1 cellular context compared by ENCODE assay signal in genomic region chr19:45467456-45468158, GRCh38.
TF ChIP-seq lines count a peak whose summit lies in the region.

FOSB (plus strand) TSS chr19:45467996; CDS start chr19:45468587, 591 bp downstream.

TF ChIP-seq in K562, 482 proteins besides CTCF, POLR2A, EP300 and RAD21 (continued from another document and continues in another):
- TF ChIP-seq E2F4 (CRISPR knock-in tag; IDR thresholded peaks at IDR 0.05; ENCODE audit: low read depth) (no peak), ZNF75A (CRISPR knock-in tag; IDR thresholded peaks at IDR 0.05) (no peak), POLR3A (IDR thresholded peaks at IDR 0.05; ENCODE audit: borderline replicate concordance, extremely low read depth, insufficient read depth, insufficient read length) (no peak), EHMT2 (IDR thresholded peaks at IDR 0.05) (no peak), ZNF347 (CRISPR knock-in tag; IDR thresholded peaks at IDR 0.05; ENCODE audit: low read depth) (no peak), RFX5 (IDR thresholded peaks at IDR 0.05; ENCODE audit: low read depth, low read length) (peak; percentile 60; the same call in 1 of the 2 replicates), ZBTB7A (IDR thresholded peaks at IDR 0.05; ENCODE audit: borderline replicate concordance, control insufficient read depth, low read depth, low read length) (peak; percentile 96), SRSF7 (optimal IDR thresholded peaks at IDR 0.05; ENCODE audit: low read depth, low read length) (no peak), ZSCAN29 (IDR thresholded peaks at IDR 0.05) (no peak), TARDBP (IDR thresholded peaks at IDR 0.05) (peak; percentile 64; the same call in 1 of the 2 replicates), HOMEZ (CRISPR knock-in tag; IDR thresholded peaks at IDR 0.05) (no peak), NFIC (IDR thresholded peaks at IDR 0.05) (no peak), SNIP1 (IDR thresholded peaks at IDR 0.05; ENCODE audit: low read depth) (no peak), ZNF354B (CRISPR knock-in tag; IDR thresholded peaks at IDR 0.05) (no peak), FOXM1 (IDR thresholded peaks at IDR 0.05; ENCODE audit: low read depth) (no peak), FOXM1 (CRISPR knock-in tag; IDR thresholded peaks at IDR 0.05; ENCODE audit: low read depth) (no peak), ZBTB33 (CRISPR knock-in tag; IDR thresholded peaks at IDR 0.05) (no peak), IRF1 (CRISPR knock-in tag; IDR thresholded peaks at IDR 0.05; ENCODE audit: borderline replicate concordance) (no peak), SPI1 (IDR thresholded peaks at IDR 0.05; ENCODE audit: borderline replicate concordance, low read depth, low read length) (no peak), E2F3 (CRISPR knock-in tag; IDR thresholded peaks at IDR 0.05) (no peak), ZNF282 (CRISPR knock-in tag; IDR thresholded peaks at IDR 0.05) (no peak), HDAC6 (IDR thresholded peaks at IDR 0.05; ENCODE audit: low read depth, low read length) (no peak), TAF9B (IDR thresholded peaks at IDR 0.05; ENCODE audit: partially characterized antibody) (no peak), RNF219 (CRISPR knock-in tag; IDR thresholded peaks at IDR 0.05) (no peak), PCBP1 (IDR thresholded peaks at IDR 0.05; ENCODE audit: low read depth, low read length, poor library complexity, severe bottlenecking) (no peak), SAFB2 (IDR thresholded peaks at IDR 0.05; ENCODE audit: borderline replicate concordance, low read depth, low read length, severe bottlenecking) (no peak), HNRNPH1 (optimal IDR thresholded peaks at IDR 0.05; ENCODE audit: low read depth, low read length) (no peak), ZNF224 (CRISPR knock-in tag; IDR thresholded peaks at IDR 0.05) (no peak), FOS (IDR thresholded peaks at IDR 0.05; ENCODE audit: extremely low read depth, insufficient read length) (no peak), HDAC1 (IDR thresholded peaks at IDR 0.05) (peak; percentile 21 to 91; a peak in 3 of 4 replicates), THRB (CRISPR knock-in tag; conservative IDR thresholded peaks at IDR 0.05) (no peak), SIRT6 (IDR thresholded peaks at IDR 0.05; ENCODE audit: low read depth, low read length) (no peak), ZNF766 (CRISPR knock-in tag; conservative IDR thresholded peaks at IDR 0.05) (no peak), ADNP (tag; IDR thresholded peaks at IDR 0.05) (no peak), ZSCAN32 (CRISPR knock-in tag; IDR thresholded peaks at IDR 0.05) (no peak), STAT5A (IDR thresholded peaks at IDR 0.05; ENCODE audit: borderline replicate concordance, low read length) (no peak), POLR2AphosphoS5 (IDR thresholded peaks at IDR 0.05; ENCODE audit: control insufficient read depth, insufficient read depth, low read depth, low read length) (peak; percentile 89), SLC30A9 (CRISPR knock-in tag; IDR thresholded peaks at IDR 0.05) (no peak), XRCC5 (IDR thresholded peaks at IDR 0.05; ENCODE audit: low read depth, low read length) (no peak), TBP (optimal IDR thresholded peaks at IDR 0.05; ENCODE audit: low read depth, low read length) (no peak), POLR2B (IDR thresholded peaks at IDR 0.05; ENCODE audit: low read depth, partially characterized antibody) (peak; percentile 53), TFAM (CRISPR knock-in tag; conservative IDR thresholded peaks at IDR 0.05) (no peak), IFI16 (CRISPR knock-in tag; IDR thresholded peaks at IDR 0.05) (no peak), RERE (CRISPR knock-in tag; IDR thresholded peaks at IDR 0.05; ENCODE audit: borderline replicate concordance) (no peak), CBX5 (IDR thresholded peaks at IDR 0.05; ENCODE audit: borderline replicate concordance, low read depth) (no peak), DLX4 (CRISPR knock-in tag; IDR thresholded peaks at IDR 0.05) (no peak), CCNT2 (IDR thresholded peaks at IDR 0.05; ENCODE audit: borderline replicate concordance, extremely low read depth, insufficient read length, low read depth, low read length) (peak; percentile 95), ZFP30 (CRISPR knock-in tag; IDR thresholded peaks at IDR 0.05; ENCODE audit: borderline replicate concordance) (no peak), PPARD (CRISPR knock-in tag; IDR thresholded peaks at IDR 0.05) (no peak), ZC3H4 (CRISPR knock-in tag; IDR thresholded peaks at IDR 0.05; ENCODE audit: borderline replicate concordance) (no peak; the same call in 1 of the 2 replicates), HNRNPK (IDR thresholded peaks at IDR 0.05; ENCODE audit: low read depth, low read length, poor library complexity, severe bottlenecking) (no peak), CBFA2T3 (IDR thresholded peaks at IDR 0.05) (no peak), KAT8 (IDR thresholded peaks at IDR 0.05; ENCODE audit: low read depth) (no peak), TEAD1 (CRISPR knock-in tag; IDR thresholded peaks at IDR 0.05) (no peak), MXI1 (IDR thresholded peaks at IDR 0.05; ENCODE audit: low read depth, low read length) (peak; percentile 51; the same call in 1 of the 2 replicates), TRIM24 (IDR thresholded peaks at IDR 0.05) (no peak), HDAC8 (tag; IDR thresholded peaks at IDR 0.05) (no peak), ZFP91 (CRISPR knock-in tag; IDR thresholded peaks at IDR 0.05) (no peak)
